Comparison of ENCODE assay signal across 8 cellular contexts in the genomic region with DNA sequence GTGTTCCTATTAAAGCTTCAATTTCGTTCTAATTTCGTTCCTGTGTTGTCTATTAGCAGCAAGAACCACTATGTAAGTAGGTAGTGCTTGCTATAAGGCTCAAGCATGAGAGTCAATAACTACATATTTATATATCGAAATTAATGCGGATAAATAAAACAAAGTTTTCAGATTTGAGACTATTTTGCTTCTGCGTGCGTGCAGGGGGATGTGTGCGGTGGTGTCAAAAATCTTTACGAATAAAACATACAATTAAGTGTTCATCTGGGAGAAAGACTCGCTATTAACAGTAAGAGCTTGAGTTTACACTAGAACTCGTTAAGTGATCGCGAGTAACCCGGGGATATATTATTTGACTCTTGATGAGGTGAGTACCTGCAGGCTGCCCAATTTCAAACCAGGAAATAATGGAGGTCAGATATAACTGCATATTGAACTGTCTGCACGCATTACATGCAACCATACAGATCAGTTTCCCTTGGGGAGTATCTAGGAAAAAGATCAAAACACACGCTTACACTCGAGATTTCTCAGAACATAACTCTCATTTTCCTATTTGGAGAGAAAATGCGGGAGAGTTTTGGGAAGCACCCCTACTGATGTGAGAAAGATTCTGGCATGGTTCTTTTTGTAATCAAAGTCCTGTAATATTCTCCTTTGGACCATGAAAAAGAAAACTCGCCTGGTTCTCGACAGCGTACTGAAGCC. TPM values are rescaled to one million over a fixed set of nuclear protein-coding genes. Genes with fewer than 3 reads are reported as not detected.
DNase-seq lines count a peak whose midpoint lies in the region; ATAC-seq and TF ChIP-seq lines count a peak whose summit lies in the region.

No MANE protein-coding gene starts in this region.

- H3K27me3 Mint-ChIP-seq in activated CD4-positive, alpha-beta T cell treated with anti-CD3 and anti-CD28 coated beads, Interleukin-2, amount 10 ng/mL, durations not matched to agents 7 days and 5 days = no peaks in the 10 kb centered on the region

- peak overlapping the region; percentile 100 for H2AFZ ChIP-seq in mammary epithelial cell (ENCODE audit: low read depth, low read length)

- H3K27me3 ChIP-seq in mammary epithelial cell (ENCODE audit: insufficient read depth, low read length) (no peaks in the 10 kb centered on the region), liver (ENCODE audit: control insufficient read depth in 4 of 4, insufficient read depth in 4 of 4, low read length in 3 of 4) (no peaks in the 10 kb centered on the region), tibial nerve (no peaks in the 10 kb centered on the region)

- TSS peak; percentile 27 for BruUV-seq in mammary epithelial cell (replicated peaks; lab: Mats Ljungman, UMichigan)

- dilution Hi-C loops in mammary epithelial cell (cut with HindIII; ENCODE audit: low sequenced_read_pairs) = no loop called here

- no peak for TF ChIP-seq POLR2A in tibial nerve (IDR thresholded peaks at IDR 0.05)

- peak overlapping the region; percentile 96 for H3K4me2 ChIP-seq in mammary epithelial cell (ENCODE audit: insufficient read depth, low read depth, low read length)

- no peaks in the 10 kb centered on the region for H4K20me1 ChIP-seq in mammary epithelial cell (ENCODE audit: insufficient read depth, low read length)

- no peak for TF ChIP-seq RAD21 in liver (IDR thresholded peaks at IDR 0.05)

- DNase-seq in activated CD4-positive, alpha-beta T cell treated with anti-CD3 and anti-CD28 coated beads, Interleukin-2, amount 10 ng/mL, durations not matched to agents 7 days and 5 days = no peak
- DNase-seq in activated CD4-positive, alpha-beta T cell treated with anti-CD3 and anti-CD28 coated beads, Interleukin-2, amount 50 U/mL, for 48 hours = no peak
- peak; percentile 46 for DNase-seq in NCI-H146 (lab: John Stamatoyannopoulos, UW)
- peak; percentile 16 for DNase-seq in mammary epithelial cell
- no peak for DNase-seq in tibial nerve (ENCODE audit: low spot score in 2 of 2)
- DNase-seq in NCI-H1694 treated with DMSO at 0.1 percent for 48 hours (lab: John Stamatoyannopoulos, UW) = no peak
- no peak for DNase-seq in omental fat pad (ENCODE audit: low spot score)

- H3K36me3 ChIP-seq in mammary epithelial cell (ENCODE audit: insufficient read depth, low read length) (peaks cover 26% of the 10 kb centered on the region), liver (ENCODE audit: control insufficient read depth in 4 of 4, insufficient read depth in 3 of 4, low read depth in 1 of 4, low read length in 3 of 4) (peaks cover 0 to 10% (median 7%) of the 10 kb centered on the region in 4 donors), tibial nerve (peaks cover 3 to 16% (median 10%) of the 10 kb centered on the region in 3 donors)

- in situ Hi-C loops in mammary epithelial cell (cut with MboI; ENCODE audit: low sequenced_read_pairs in 2 of 2) = loop anchor here in 1 of 2 donors (10.0 kb wide), 1 partner anchor 79 kb away; no protein-coding TSS in a partner anchor

- peaks cover 14% of the 10 kb centered on the region for H3K4me1 ChIP-seq in mammary epithelial cell (ENCODE audit: insufficient read depth, low read length)
- peaks cover 0 to 16% (median 11%) of the 10 kb centered on the region in 4 donors for H3K4me1 ChIP-seq in liver (ENCODE audit: control insufficient read depth in 4 of 4, insufficient read depth in 4 of 4, low read length in 3 of 4)
- peaks cover 3 to 39% (median 11%) of the 10 kb centered on the region in 4 donors for H3K4me1 ChIP-seq in tibial nerve

- H3K79me2 ChIP-seq in mammary epithelial cell (ENCODE audit: insufficient read depth, low read length) = peaks cover 57% of the 10 kb centered on the region

- peaks cover 22% of the 10 kb centered on the region for H3K36me3 Mint-ChIP-seq in activated CD4-positive, alpha-beta T cell treated with anti-CD3 and anti-CD28 coated beads, Interleukin-2, amount 10 ng/mL, durations not matched to agents 7 days and 5 days (ENCODE audit: low read depth)

- H3K9me3 Mint-ChIP-seq in activated CD4-positive, alpha-beta T cell treated with anti-CD3 and anti-CD28 coated beads, Interleukin-2, amount 10 ng/mL, durations not matched to agents 7 days and 5 days = no peaks in the 10 kb centered on the region

- H3K27ac ChIP-seq in mammary epithelial cell (ENCODE audit: insufficient read depth, low read depth, low read length) (peak overlapping the region; percentile 96), liver (ENCODE audit: low read depth in 1 of 2, low read length in 2 of 2) (peak overlapping the region; percentile 98 to 99), tibial nerve (peak overlapping the region; percentile 95 to 100 (median 98))

- no peak for TF ChIP-seq CTCF in mammary epithelial cell (conservative IDR thresholded peaks at IDR 0.05 in 1 of 2, IDR thresholded peaks at IDR 0.05 in 1 of 2; ENCODE audit: extremely low read depth in 1 of 2, insufficient read depth in 1 of 2, low read depth in 1 of 2, low read length in 2 of 2)
- TF ChIP-seq CTCF in liver (IDR thresholded peaks at IDR 0.05; ENCODE audit: low read depth, low read length, missing input control) = no peak
- TF ChIP-seq CTCF in tibial nerve (IDR thresholded peaks at IDR 0.05) = no peak
- TF ChIP-seq CTCF in omental fat pad (IDR thresholded peaks at IDR 0.05) = no peak

- H3K4me3 ChIP-seq in mammary epithelial cell (replicated peaks in 1 of 3; ENCODE audit: insufficient read depth in 1 of 3, low read depth in 2 of 3, low read length in 3 of 3) (peak overlapping the region; percentile 70 to 99 (median 95)), liver (ENCODE audit: low read depth in 1 of 3, low read length in 3 of 3) (peak overlapping the region; percentile 82 to 98 (median 93)), tibial nerve (peak overlapping the region; percentile 90 to 98 (median 92))

- POLR2A ChIA-PET in activated CD4-positive, alpha-beta T cell treated with anti-CD3 and anti-CD28 coated beads, Interleukin-2, amount 10 ng/mL, durations not matched to agents 7 days and 5 days (lab: Charles Lee) = interaction anchor here (0.6 to 1.8 kb wide), 5 partner anchors 9 to 1756 kb away, joined by 3 to 5 read pairs (median 4); a partner anchor contains a TSS

- no peak for TF ChIP-seq EP300 in tibial nerve (IDR thresholded peaks at IDR 0.05)

- CTCF ChIA-PET in activated CD4-positive, alpha-beta T cell treated with anti-CD3 and anti-CD28 coated beads, Interleukin-2, amount 10 ng/mL, durations not matched to agents 7 days and 5 days (lab: Charles Lee) = interaction anchor here (0.8 to 2.0 kb wide), 10 partner anchors 9 to 77 kb away, joined by 3 to 16 read pairs (median 3); no protein-coding TSS in a partner anchor
- CTCF ChIA-PET in mammary epithelial cell (lab: Charles Lee; ENCODE audit: low non-redundant PET) = interaction anchor here (0.6 kb wide), 1 partner anchor 27 kb away, joined by 3 read pairs; no protein-coding TSS in a partner anchor

- no peak for ATAC-seq in omental fat pad (ENCODE audit: low FRiP score)

- H3K4me1 Mint-ChIP-seq in activated CD4-positive, alpha-beta T cell treated with anti-CD3 and anti-CD28 coated beads, Interleukin-2, amount 10 ng/mL, durations not matched to agents 7 days and 5 days = peaks cover 36% of the 10 kb centered on the region

- H3K4me3 Mint-ChIP-seq in activated CD4-positive, alpha-beta T cell treated with anti-CD3 and anti-CD28 coated beads, Interleukin-2, amount 10 ng/mL, durations not matched to agents 7 days and 5 days = peak overlapping the region; percentile 99

- peak overlapping the region; percentile 88 for H3K9ac ChIP-seq in mammary epithelial cell (ENCODE audit: insufficient read depth, low read length)
- H3K9ac ChIP-seq in liver (ENCODE audit: low read depth in 1 of 2, low read length in 2 of 2) = peak overlapping the region; percentile 77 to 92

- H3K27ac Mint-ChIP-seq in activated CD4-positive, alpha-beta T cell treated with anti-CD3 and anti-CD28 coated beads, Interleukin-2, amount 10 ng/mL, durations not matched to agents 7 days and 5 days = peak overlapping the region; percentile 100

- WGBS in mammary epithelial cell (ENCODE audit: low coverage, missing lambda C conversion rate) = 6% methylated on average over 19 of the region's 20 CpGs
- 5% methylated on average over 20 of the region's 20 CpGs for WGBS in liver
- 5 to 8% methylated on average over 20 of the region's 20 CpGs for WGBS in tibial nerve, 2 donors

- no peaks in the 10 kb centered on the region for H3K9me3 ChIP-seq in mammary epithelial cell (replicated peaks; ENCODE audit: insufficient read depth, low read length)
- no peaks in the 10 kb centered on the region for H3K9me3 ChIP-seq in liver (ENCODE audit: control insufficient read depth in 4 of 4, low read length in 3 of 4)
- no peaks in the 10 kb centered on the region for H3K9me3 ChIP-seq in tibial nerve

- intact Hi-C loops in mammary epithelial cell (cut with micrococcal nuclease) = loop anchor here (5.0 kb wide), 1 partner anchor 57 kb away; no protein-coding TSS in a partner anchor

RNA-seq across cellular contexts. Expression of a gene that starts 0.8 kb away (rescaled TPM):
- 10 to 100 TPM; 24.0 to 31.5 TPM for total RNA-seq in activated CD4-positive, alpha-beta T cell treated with anti-CD3 and anti-CD28 coated beads, Interleukin-2, amount 10 ng/mL, durations not matched to agents 7 days and 5 days
- total RNA-seq in mammary epithelial cell = 100 to 1,000 TPM; 170 to 187 TPM
- polyA plus RNA-seq in mammary epithelial cell = 71.5 TPM
- 46.4 TPM for polyA minus RNA-seq in mammary epithelial cell
- 10 to 100 TPM; 31.3 to 32.5 TPM for total RNA-seq in liver
- polyA plus RNA-seq in liver = 10 to 100 TPM; 25.6 to 30.7 TPM
- total RNA-seq in tibial nerve = 10 to 100 TPM; 65.1 to 82.2 (median 71.0) TPM
- 10 to 100 TPM; 66.3 to 80.1 (median 70.7) TPM for total RNA-seq in omental fat pad

RNA-seq across cellular contexts. Expression of a gene that starts 30.6 kb away (rescaled TPM):
- under 1 TPM; 0.77 to 0.79 TPM for total RNA-seq in activated CD4-positive, alpha-beta T cell treated with anti-CD3 and anti-CD28 coated beads, Interleukin-2, amount 10 ng/mL, durations not matched to agents 7 days and 5 days
- total RNA-seq in mammary epithelial cell = 10 to 100 TPM; 20.8 to 26.5 TPM
- 7.3 TPM for polyA plus RNA-seq in mammary epithelial cell
- polyA minus RNA-seq in mammary epithelial cell = not detected
- total RNA-seq in liver = 1 to 10 TPM; 5.0 to 5.9 TPM
- 1 to 10 TPM; 2.0 to 2.8 TPM for polyA plus RNA-seq in liver
- 10 to 100 TPM; 16.9 to 24.9 (median 21.1) TPM for total RNA-seq in tibial nerve
- 10 to 100 TPM in 1 of 4 donors, 1 to 10 TPM in 3; 7.5 to 13.1 (median 8.2) TPM for total RNA-seq in omental fat pad

RNA-seq across cellular contexts. Expression of a gene that starts 46.6 kb away (rescaled TPM):
- total RNA-seq in activated CD4-positive, alpha-beta T cell treated with anti-CD3 and anti-CD28 coated beads, Interleukin-2, amount 10 ng/mL, durations not matched to agents 7 days and 5 days = 10 to 100 TPM; 39.0 to 41.4 TPM
- 10 to 100 TPM; 15.8 to 18.7 TPM for total RNA-seq in mammary epithelial cell
- 8.9 TPM for polyA plus RNA-seq in mammary epithelial cell
- 2.6 TPM for polyA minus RNA-seq in mammary epithelial cell
- 10 to 100 TPM in 1 of 2 donors, 1 to 10 TPM in 1; 9.1 to 19.1 TPM for total RNA-seq in liver
- polyA plus RNA-seq in liver = 1 to 10 TPM; 5.0 to 6.2 TPM
- total RNA-seq in tibial nerve = 10 to 100 TPM; 16.3 to 24.6 (median 22.4) TPM
- total RNA-seq in omental fat pad = 10 to 100 TPM; 17.9 to 41.9 (median 23.9) TPM

RNA-seq across cellular contexts. Expression of a gene that starts 46.7 kb away (rescaled TPM):
- 10 to 100 TPM; 17.4 to 22.4 TPM for total RNA-seq in activated CD4-positive, alpha-beta T cell treated with anti-CD3 and anti-CD28 coated beads, Interleukin-2, amount 10 ng/mL, durations not matched to agents 7 days and 5 days
- total RNA-seq in mammary epithelial cell = 10 to 100 TPM; 18.7 to 20.0 TPM
- 4.9 TPM for polyA plus RNA-seq in mammary epithelial cell
- polyA minus RNA-seq in mammary epithelial cell = 19.9 TPM
- 1 to 10 TPM; 6.8 to 9.2 TPM for total RNA-seq in liver
- 1 to 10 TPM; 1.7 to 7.7 TPM for polyA plus RNA-seq in liver
- total RNA-seq in tibial nerve = 1 to 10 TPM; 3.9 to 9.8 (median 7.0) TPM
- 1 to 10 TPM; 6.8 to 9.8 (median 7.9) TPM for total RNA-seq in omental fat pad

Comparison
In these comparisons a context has a peak if more than half of its experiments do, and no peak if none do; other contexts are left out.
1. DNase-seq: peak in NCI-H146 (single experiment) and mammary epithelial cell (single experiment); none in activated CD4-positive, alpha-beta T cell treated with anti-CD3 and anti-CD28 coated beads, Interleukin-2, amount 10 ng/mL, durations not matched to agents 7 days and 5 days (single experiment), activated CD4-positive, alpha-beta T cell treated with anti-CD3 and anti-CD28 coated beads, Interleukin-2, amount 50 U/mL, for 48 hours (0 of 2), tibial nerve (0 of 2), NCI-H1694 treated with DMSO at 0.1 percent for 48 hours (single experiment) and omental fat pad (single experiment).
2. Peak in every context shown above with its lines, with median percentiles within 50 percentile points of each other: H3K27ac ChIP-seq and H3K4me3 ChIP-seq.